In genomic region chr5:142886956-142887355, GRCh38 we compare ENCODE assay signal across 20 cellular contexts.
A peak's percentile ranks its signal among the peaks of the same experiment; 100 is the strongest.
DNase-seq lines count a peak whose midpoint lies in the region; ATAC-seq and TF ChIP-seq lines count a peak whose summit lies in the region.
"Had no signal": no experiment of that assay in that cellular context is flagged by ENCODE, and none has a peak within 500 bp of the region (broad histone marks: within the 10 kb centered on the region; RNA-seq: fewer than 3 reads in every experiment).

No MANE protein-coding gene starts in this region.

- WGBS in right cardiac atrium, result 53% methylated on average over 2 of the region's 2 CpGs
- 44 to 62% methylated on average over 2 of the region's 2 CpGs for WGBS in heart right ventricle, 2 donors

- no peaks in the 10 kb centered on the region for H3K79me2 ChIP-seq in PC-9 (ENCODE audit: low read depth)

- no peak for DNase-seq in right cardiac atrium
- DNase-seq in heart right ventricle, result no peak
- DNase-seq in PC-9, result peak in 1 of 2 experiments; percentile 64
- no peak for DNase-seq in left lobe of liver (ENCODE audit: low spot score)
- DNase-seq in stimulated activated effector memory CD8-positive, alpha-beta T cell treated with anti-CD3 and anti-CD28 coated beads, Interleukin-12 subunit alpha, Interleukin-12 subunit beta, amount 100 ng/mL, for 72 hours (ENCODE audit: low spot score in 2 of 2), result no peak
- DNase-seq in activated T-helper 2 cell treated with anti-CD3 and anti-CD28 coated beads, Interferon-gamma antibody, Interleukin-2, Interleukin-4, amounts not matched to agents 10 μg/mL and 5 μg/mL and 100 μg/mL, durations not matched to agents 14 hours and 24 hours and 36 hours (ENCODE audit: low spot score), result no peak
- DNase-seq in GM20000 (ENCODE audit: low spot score), result no peak
- DNase-seq in SKM-1 (lab: John Stamatoyannopoulos, UW; ENCODE audit: unreplicated experiment), result no peak
- DNase-seq: CD4-positive, CD25-positive, alpha-beta regulatory T cell; CD8-positive, alpha-beta memory T cell; DMS 273 treated with DMSO at 0.1 percent for 48 hours; DMS79; GDM1; GOT3; HFFc6 had no signal

- H4K20me1 ChIP-seq in PC-9 (ENCODE audit: insufficient read depth), result no peaks in the 10 kb centered on the region
- H4K20me1 ChIP-seq: BLaER1 had no signal

- H3K36me3 ChIP-seq in heart right ventricle (peaks cover 0 to 23% (median 0%) of the 10 kb centered on the region in 9 donors), PC-9 (ENCODE audit: low read depth) (no peaks in the 10 kb centered on the region)
- H3K36me3 ChIP-seq: BLaER1, HAP-1 had no signal

- H3K9me3 ChIP-seq in right cardiac atrium (ENCODE audit: control insufficient read depth, low read length), result no peaks in the 10 kb centered on the region
- no peaks in the 10 kb centered on the region for H3K9me3 ChIP-seq in heart right ventricle
- no peaks in the 10 kb centered on the region for H3K9me3 ChIP-seq in PC-9 (ENCODE audit: insufficient read depth, low read depth)
- H3K9me3 ChIP-seq: BLaER1, HAP-1 had no signal

- H3K9me3 Mint-ChIP-seq in stimulated activated effector memory CD8-positive, alpha-beta T cell treated with anti-CD3 and anti-CD28 coated beads, Interleukin-12 subunit alpha, Interleukin-12 subunit beta, amount 100 ng/mL, for 72 hours, result no peaks in the 10 kb centered on the region
- H3K9me3 Mint-ChIP-seq in activated T-helper 2 cell treated with anti-CD3 and anti-CD28 coated beads, Interferon-gamma antibody, Interleukin-2, Interleukin-4, amounts not matched to agents 10 μg/mL and 5 μg/mL and 100 μg/mL, durations not matched to agents 14 hours and 24 hours and 36 hours, result no peaks in the 10 kb centered on the region
- H3K9me3 Mint-ChIP-seq: CD4-positive, CD25-positive, alpha-beta regulatory T cell; CD8-positive, alpha-beta memory T cell; HFFc6 had no signal

- H3K27ac ChIP-seq in right cardiac atrium (ENCODE audit: low read length) (peak overlapping the region; percentile 31), heart right ventricle (peak overlapping the region in 1 of 10 donors; percentile 84), PC-9 (no peak overlapping the region)
- H3K27ac ChIP-seq: BLaER1, C4-2B had no signal

- peaks cover 24% of the 10 kb centered on the region for H3K4me1 Mint-ChIP-seq in stimulated activated effector memory CD8-positive, alpha-beta T cell treated with anti-CD3 and anti-CD28 coated beads, Interleukin-12 subunit alpha, Interleukin-12 subunit beta, amount 100 ng/mL, for 72 hours
- peaks cover 17% of the 10 kb centered on the region for H3K4me1 Mint-ChIP-seq in activated T-helper 2 cell treated with anti-CD3 and anti-CD28 coated beads, Interferon-gamma antibody, Interleukin-2, Interleukin-4, amounts not matched to agents 10 μg/mL and 5 μg/mL and 100 μg/mL, durations not matched to agents 14 hours and 24 hours and 36 hours (ENCODE audit: low read depth)

- H3K4me1 ChIP-seq in right cardiac atrium (ENCODE audit: control insufficient read depth, insufficient read depth, low read length) (peaks cover 5% of the 10 kb centered on the region), heart right ventricle (peaks cover 15 to 70% (median 40%) of the 10 kb centered on the region in 9 donors), PC-9 (replicated peaks; ENCODE audit: insufficient read depth) (peaks cover 28% of the 10 kb centered on the region)
- H3K4me1 ChIP-seq: BLaER1, HAP-1 had no signal

- POLR2A ChIA-PET in PC-9 (lab: Charles Lee; ENCODE audit: unreplicated experiment), result no interaction called here

- H3K4me3 Mint-ChIP-seq in stimulated activated effector memory CD8-positive, alpha-beta T cell treated with anti-CD3 and anti-CD28 coated beads, Interleukin-12 subunit alpha, Interleukin-12 subunit beta, amount 100 ng/mL, for 72 hours, result no peak overlapping the region
- no peak overlapping the region for H3K4me3 Mint-ChIP-seq in activated T-helper 2 cell treated with anti-CD3 and anti-CD28 coated beads, Interferon-gamma antibody, Interleukin-2, Interleukin-4, amounts not matched to agents 10 μg/mL and 5 μg/mL and 100 μg/mL, durations not matched to agents 14 hours and 24 hours and 36 hours (ENCODE audit: low read depth)
- H3K4me3 Mint-ChIP-seq: B cell; CD4-positive, CD25-positive, alpha-beta regulatory T cell; CD8-positive, alpha-beta memory T cell; HFFc6 had no signal

- H3K4me3 ChIP-seq in right cardiac atrium (ENCODE audit: low read length), result no peak overlapping the region
- no peak overlapping the region for H3K4me3 ChIP-seq in heart right ventricle
- H3K4me3 ChIP-seq in PC-9, result no peak overlapping the region
- H3K4me3 ChIP-seq: BLaER1, GM12878, HAP-1 had no signal

- H3K36me3 Mint-ChIP-seq in stimulated activated effector memory CD8-positive, alpha-beta T cell treated with anti-CD3 and anti-CD28 coated beads, Interleukin-12 subunit alpha, Interleukin-12 subunit beta, amount 100 ng/mL, for 72 hours, result peaks cover 35% of the 10 kb centered on the region
- H3K36me3 Mint-ChIP-seq in activated T-helper 2 cell treated with anti-CD3 and anti-CD28 coated beads, Interferon-gamma antibody, Interleukin-2, Interleukin-4, amounts not matched to agents 10 μg/mL and 5 μg/mL and 100 μg/mL, durations not matched to agents 14 hours and 24 hours and 36 hours (ENCODE audit: low read depth), result peaks cover 4% of the 10 kb centered on the region

- CTCF ChIA-PET in PC-9 (lab: Charles Lee), result no interaction called here

- no peaks in the 10 kb centered on the region for H3K27me3 Mint-ChIP-seq in activated T-helper 2 cell treated with anti-CD3 and anti-CD28 coated beads, Interferon-gamma antibody, Interleukin-2, Interleukin-4, amounts not matched to agents 10 μg/mL and 5 μg/mL and 100 μg/mL, durations not matched to agents 14 hours and 24 hours and 36 hours (ENCODE audit: low read depth)
- H3K27me3 Mint-ChIP-seq: B cell; CD4-positive, CD25-positive, alpha-beta regulatory T cell; CD8-positive, alpha-beta memory T cell had no signal

- TF ChIP-seq CTCF in heart right ventricle (IDR thresholded peaks at IDR 0.05) (no peak), PC-9 (conservative IDR thresholded peaks at IDR 0.05) (no peak), GM20000 (IDR thresholded peaks at IDR 0.05; ENCODE audit: extremely low read depth, missing control alignments) (no peak)

- H3K4me2 ChIP-seq in PC-9, result peak overlapping the region; percentile 39
- H3K4me2 ChIP-seq: BLaER1 had no signal

- H3K27me3 ChIP-seq in right cardiac atrium (ENCODE audit: control insufficient read depth, insufficient read depth) (no peaks in the 10 kb centered on the region), heart right ventricle (no peaks in the 10 kb centered on the region), PC-9 (ENCODE audit: insufficient read depth, low read depth) (no peaks in the 10 kb centered on the region)
- H3K27me3 ChIP-seq: BLaER1 had no signal

- BruUV-seq in PC-9 (replicated peaks; lab: Mats Ljungman, UMichigan), result no TSS peak

- no peaks in the 10 kb centered on the region for H3K9me2 ChIP-seq in PC-9 (ENCODE audit: insufficient read depth)

- peak overlapping the region; percentile 45 for H3K27ac Mint-ChIP-seq in stimulated activated effector memory CD8-positive, alpha-beta T cell treated with anti-CD3 and anti-CD28 coated beads, Interleukin-12 subunit alpha, Interleukin-12 subunit beta, amount 100 ng/mL, for 72 hours
- no peak overlapping the region for H3K27ac Mint-ChIP-seq in activated T-helper 2 cell treated with anti-CD3 and anti-CD28 coated beads, Interferon-gamma antibody, Interleukin-2, Interleukin-4, amounts not matched to agents 10 μg/mL and 5 μg/mL and 100 μg/mL, durations not matched to agents 14 hours and 24 hours and 36 hours
- H3K27ac Mint-ChIP-seq: B cell; CD4-positive, CD25-positive, alpha-beta regulatory T cell; HFFc6 had no signal

- ATAC-seq in right cardiac atrium (no peak), heart right ventricle (no peak), left lobe of liver (peak; percentile 37)
- ATAC-seq in stimulated activated effector memory CD8-positive, alpha-beta T cell treated with anti-CD3 and anti-CD28 coated beads, Interleukin-12 subunit alpha, Interleukin-12 subunit beta, amount 100 ng/mL, for 72 hours, result no peak
- ATAC-seq: GM12878 had no signal

- 0 out of 2 replicates have a peak, but pooled peaks cover 4% of the 10 kb centered on the region for H3F3A ChIP-seq in PC-9 (ENCODE audit: insufficient read depth, low read depth)

- H2AFZ ChIP-seq in PC-9, result no peak overlapping the region

- intact Hi-C loops in right cardiac atrium (cut with DNase I), result loop anchor here in 2 of 4 donors (5.0 to 10.0 kb wide), 2 partner anchors 165 to 272 kb away; no protein-coding TSS in a partner anchor
- intact Hi-C loops in heart right ventricle (cut with DNase I), result loop anchor here in 5 of 10 donors (1.0 to 10.0 kb wide), 6 partner anchors 169 to 732 kb away; no protein-coding TSS in a partner anchor
- intact Hi-C loops in PC-9 (cut with micrococcal nuclease; ENCODE audit: unreplicated experiment), result loop anchor here (10.0 kb wide), 2 partner anchors 732 to 1298 kb away; no protein-coding TSS in a partner anchor
- intact Hi-C loops in activated T-helper 2 cell treated with anti-CD3 and anti-CD28 coated beads, Interferon-gamma antibody, Interleukin-2, Interleukin-4, amounts not matched to agents 10 μg/mL and 5 μg/mL and 100 μg/mL, durations not matched to agents 14 hours and 24 hours and 36 hours (cut with micrococcal nuclease), result no loop called here
